8 cellular contexts compared by ENCODE assay signal in the genomic region with DNA sequence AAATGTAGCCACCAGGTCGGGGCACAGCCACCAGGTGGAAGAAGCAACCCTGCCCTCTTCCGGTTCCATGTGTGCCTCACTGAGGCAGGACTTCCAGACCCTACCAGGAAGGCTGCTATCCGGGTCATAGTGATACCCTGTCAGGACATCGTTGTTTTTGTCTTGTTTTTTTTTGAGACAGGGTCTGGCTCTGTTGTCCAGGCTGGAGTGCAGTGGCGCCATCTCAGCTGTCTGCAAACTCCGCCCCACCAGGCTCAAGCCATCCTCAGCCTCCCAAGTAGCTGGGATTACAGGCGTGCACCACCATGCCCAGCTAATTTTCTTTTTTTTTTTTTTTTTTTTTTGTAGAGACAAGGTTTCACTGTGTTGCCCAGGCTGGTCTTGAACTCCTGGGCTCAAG. TPM values are rescaled to one million over a fixed set of nuclear protein-coding genes. Genes with fewer than 3 reads are reported as not detected.
A peak's percentile ranks its signal among the peaks of the same experiment; 100 is the strongest.
DNase-seq lines count a peak whose midpoint lies in the region; ATAC-seq and TF ChIP-seq lines count a peak whose summit lies in the region.
"Not testable (repeated sequence)": the region's sequence is repeated elsewhere in the genome, so short reads cannot be mapped to it uniquely, and the experiment has no call there.

No MANE protein-coding gene starts in this region.

- peaks cover 83% of the 10 kb centered on the region for H3K79me2 ChIP-seq in PC-9 (ENCODE audit: low read depth)

- H3K9me2 ChIP-seq in PC-9 (ENCODE audit: insufficient read depth) = not testable (repeated sequence)

- not testable (repeated sequence) for ATAC-seq in gastroesophageal sphincter, psoas muscle, upper lobe of right lung

- H2AFZ ChIP-seq in PC-9 = not testable (repeated sequence)

- H3K4me1 ChIP-seq in PC-9 (replicated peaks; ENCODE audit: insufficient read depth) (peaks cover 76% of the 10 kb centered on the region), breast epithelium (peaks cover 25 to 27% of the 10 kb centered on the region in 2 donors), gastroesophageal sphincter (peaks cover 13 to 93% (median 63%) of the 10 kb centered on the region in 3 donors), psoas muscle (peaks cover 78% of the 10 kb centered on the region), subcutaneous abdominal adipose tissue (ENCODE audit: control insufficient read depth in 5 of 5, insufficient read depth in 5 of 5, low read length in 5 of 5) (peaks cover 46 to 92% (median 87%) of the 10 kb centered on the region in 5 donors), upper lobe of right lung (peaks cover 80% of the 10 kb centered on the region)

- H3K36me3 ChIP-seq in PC-9 (ENCODE audit: low read depth) = peaks cover 42% of the 10 kb centered on the region
- H3K36me3 ChIP-seq in breast epithelium; gastroesophageal sphincter; psoas muscle (ENCODE audit: insufficient read depth in 1 of 2, low read depth in 1 of 2); subcutaneous abdominal adipose tissue (ENCODE audit: control insufficient read depth in 5 of 5, insufficient read depth in 5 of 5, low read length in 5 of 5); upper lobe of right lung: not testable (repeated sequence)

- H4K20me1 ChIP-seq in PC-9 (ENCODE audit: insufficient read depth) = not testable (repeated sequence)

- H3K27ac ChIP-seq in PC-9 (peak overlapping the region; percentile 87), breast epithelium (peak overlapping the region; percentile 67 to 91), gastroesophageal sphincter (peak overlapping the region in 3 of 4 donors; percentile 89 to 91 (median 90)), layer of hippocampus (ENCODE audit: low read depth, low read length) (peak overlapping the region; percentile 79), psoas muscle (peak overlapping the region; percentile 90), subcutaneous abdominal adipose tissue (ENCODE audit: low read depth, low read length) (peak overlapping the region; percentile 91), upper lobe of right lung (peak overlapping the region; percentile 89)

- 87% methylated on average over 6 of the region's 7 CpGs; no CpG with 5 or more reads in 1 of the 2 donors for WGBS in gastroesophageal sphincter (ENCODE audit: low coverage in 1 of 2), 2 donors
- WGBS in psoas muscle, 3 donors = 82 to 86% (median 84%) methylated on average over 6 to 7 of the region's 7 CpGs

- peak overlapping the region; percentile 18 to 66 (median 60) for H3K9ac ChIP-seq in subcutaneous abdominal adipose tissue (ENCODE audit: low read length in 5 of 5)

- H3F3A ChIP-seq in PC-9 (ENCODE audit: insufficient read depth, low read depth) = peaks cover 44% of the 10 kb centered on the region

- intact Hi-C loops in PC-9 (cut with micrococcal nuclease; ENCODE audit: unreplicated experiment); breast epithelium (cut with DNase I; ENCODE audit: low total_unique reads); upper lobe of right lung (cut with DNase I): not testable (repeated sequence)
- intact Hi-C loops in psoas muscle (cut with DNase I) = loop anchor here in 1 of 2 donors (5.0 kb wide), 1 partner anchor 163 kb away; the partner anchor contains the start of gene ENAH

- not testable (repeated sequence) for H3K27me3 ChIP-seq in PC-9 (ENCODE audit: insufficient read depth, low read depth); breast epithelium; gastroesophageal sphincter; layer of hippocampus (ENCODE audit: control insufficient read depth, insufficient read depth, low read length); psoas muscle (ENCODE audit: insufficient read depth in 3 of 3, low read length in 2 of 3); subcutaneous abdominal adipose tissue (ENCODE audit: control insufficient read depth in 5 of 5, insufficient read depth in 4 of 5, low read length in 5 of 5); upper lobe of right lung

- DNase-seq in PC-9; breast epithelium (ENCODE audit: low spot score in 2 of 2); psoas muscle; upper lobe of right lung: not testable (repeated sequence)
- DNase-seq in mesenteric fat pad (ENCODE audit: low spot score) = peak; percentile 53

- not testable (repeated sequence) for TF ChIP-seq CTCF in PC-9 (conservative IDR thresholded peaks at IDR 0.05); breast epithelium (IDR thresholded peaks at IDR 0.05); gastroesophageal sphincter (IDR thresholded peaks at IDR 0.05); psoas muscle (IDR thresholded peaks at IDR 0.05); upper lobe of right lung (IDR thresholded peaks at IDR 0.05)

- CTCF ChIA-PET in PC-9 (lab: Charles Lee) = interaction anchor here (0.6 to 0.9 kb wide), 2 partner anchors 38 to 338 kb away, joined by 3 to 4 read pairs; partner anchors contain the start of gene SRP9

- not testable (repeated sequence) for TF ChIP-seq EP300 in gastroesophageal sphincter (IDR thresholded peaks at IDR 0.05)

- H3K4me2 ChIP-seq in PC-9 = peak overlapping the region; percentile 95; the same call in 1 of the 2 replicates

- POLR2A ChIA-PET in PC-9 (lab: Charles Lee; ENCODE audit: unreplicated experiment) = not testable (repeated sequence)

- BruUV-seq in PC-9 (replicated peaks; lab: Mats Ljungman, UMichigan) = not testable (repeated sequence)

- not testable (repeated sequence) for H3K9me3 ChIP-seq in PC-9 (ENCODE audit: insufficient read depth, low read depth); breast epithelium; gastroesophageal sphincter; psoas muscle; subcutaneous abdominal adipose tissue (ENCODE audit: control insufficient read depth in 5 of 5, low read length in 5 of 5); upper lobe of right lung

- H3K4me3 ChIP-seq in PC-9, breast epithelium, gastroesophageal sphincter, psoas muscle, upper lobe of right lung: not testable (repeated sequence)
- H3K4me3 ChIP-seq in subcutaneous abdominal adipose tissue (ENCODE audit: low read depth in 1 of 5, low read length in 5 of 5) = peak overlapping the region in 2 of 5 donors; percentile 10 to 14

- TF ChIP-seq POLR2A in breast epithelium (IDR thresholded peaks at IDR 0.05); gastroesophageal sphincter (IDR thresholded peaks at IDR 0.05): not testable (repeated sequence)

RNA-seq across cellular contexts. Expression of gene EPHX1, which starts 5.2 kb away (rescaled TPM):
- 288 and 313 TPM in 2 replicates for total RNA-seq in PC-9 (2021)
- total RNA-seq in breast epithelium = 100 to 1,000 TPM in 1 of 3 donors, 10 to 100 TPM in 2; 63.6 to 168 (median 67.3) TPM
- total RNA-seq in gastroesophageal sphincter = 100 to 1,000 TPM in 3 of 4 donors, 10 to 100 TPM in 1; 74.0 to 133 (median 101) TPM
- 288 TPM for total RNA-seq in mesenteric fat pad
- 100 to 1,000 TPM in 2 of 4 donors, 10 to 100 TPM in 2; 65.8 to 209 (median 98.1) TPM for total RNA-seq in psoas muscle
- polyA plus RNA-seq in psoas muscle = 100 to 1,000 TPM in 1 of 3 donors, 10 to 100 TPM in 2; 19.4 to 118 (median 60.4) TPM
- total RNA-seq in upper lobe of right lung = 245 TPM

RNA-seq across cellular contexts. Expression of gene SRP9, which starts 37.5 kb away (rescaled TPM):
- total RNA-seq in PC-9 (2021) (291 and 406 TPM in 2 replicates), breast epithelium (100 to 1,000 TPM; 168 to 251 (median 205) TPM), gastroesophageal sphincter (100 to 1,000 TPM; 146 to 260 (median 216) TPM), mesenteric fat pad (125 TPM), psoas muscle (100 to 1,000 TPM; 137 to 199 (median 154) TPM), upper lobe of right lung (157 TPM)
- polyA plus RNA-seq in psoas muscle = 100 to 1,000 TPM; 137 to 216 (median 143) TPM
